13 cellular contexts compared by ENCODE assay signal in genomic region chr2:129813404-129813803, GRCh38.
DNase-seq lines count a peak whose midpoint lies in the region; ATAC-seq and TF ChIP-seq lines count a peak whose summit lies in the region.
"Had no signal": no experiment of that assay in that cellular context is flagged by ENCODE, and none has a peak within 500 bp of the region (broad histone marks: within the 10 kb centered on the region; RNA-seq: fewer than 3 reads in every experiment).

No MANE protein-coding gene starts in this region.

- peaks cover 11% of the 10 kb centered on the region; the same call in 1 of the 2 replicates for H3K9me3 ChIP-seq in OCI-LY3 (ENCODE audit: insufficient read depth, low read length)
- H3K9me3 ChIP-seq in hepatocyte (ENCODE audit: low read depth), result no peaks in the 10 kb centered on the region
- H3K9me3 ChIP-seq: MG63, thoracic aorta had no signal

- no peak overlapping the region for H3K9ac ChIP-seq in OCI-LY3 (ENCODE audit: low read length)

- peak; percentile 61 for TF ChIP-seq CTCF in OCI-LY3 (IDR thresholded peaks at IDR 0.05; ENCODE audit: low read depth, low read length)
- no peak for TF ChIP-seq CTCF in hepatocyte (IDR thresholded peaks at IDR 0.05; ENCODE audit: poor library complexity)

- H4K20me1 ChIP-seq in OCI-LY3 (ENCODE audit: insufficient read depth, low read length), result no peaks in the 10 kb centered on the region
- no peaks in the 10 kb centered on the region for H4K20me1 ChIP-seq in hepatocyte (ENCODE audit: insufficient read depth, poor library complexity, severe bottlenecking)

- WGBS in hepatocyte (ENCODE audit: low lambda C conversion rate, missing lambda C conversion rate), result 82% methylated on average over 4 of the region's 4 CpGs

- no peak overlapping the region for H3K4me3 ChIP-seq in H7 (ENCODE audit: insufficient read depth, low read depth, low read length)
- no peak overlapping the region for H3K4me3 ChIP-seq in OCI-LY3 (ENCODE audit: low read length)
- no peak overlapping the region for H3K4me3 ChIP-seq in hepatocyte
- H3K4me3 ChIP-seq: MG63, thoracic aorta had no signal

- H3K79me2 ChIP-seq in OCI-LY3 (ENCODE audit: low read length) (no peaks in the 10 kb centered on the region), hepatocyte (no peaks in the 10 kb centered on the region)

- H3K4me2 ChIP-seq in OCI-LY3 (ENCODE audit: low read length) (no peak overlapping the region), hepatocyte (no peak overlapping the region)

- H3K27ac ChIP-seq in OCI-LY3 (ENCODE audit: low read length), result no peak overlapping the region
- H3K27ac ChIP-seq in hepatocyte, result peak overlapping the region; percentile 73
- H3K27ac ChIP-seq: thoracic aorta had no signal

- no peaks in the 10 kb centered on the region for H3K9me2 ChIP-seq in hepatocyte (replicated peaks; ENCODE audit: insufficient read depth)

- DNase-seq in GDM1 (lab: John Stamatoyannopoulos, UW) (peak; percentile 26), H7 (peak; percentile 64), hepatocyte (ENCODE audit: low spot score) (no peak), NCI-H1092 treated with DMSO at 0.1 percent for 48 hours (lab: John Stamatoyannopoulos, UW) (no peak), SW 1271 (lab: John Stamatoyannopoulos, UW) (no peak)
- DNase-seq: effector CD4-positive, alpha-beta T cell; MG63; NCI-H510A treated with DMSO at 0.1 percent for 48 hours; SHP77 treated with DMSO at 0.1 percent for 48 hours had no signal

- no peaks in the 10 kb centered on the region for H3K27me3 ChIP-seq in H7 (ENCODE audit: control insufficient read depth, insufficient read depth, low read length)
- H3K27me3 ChIP-seq in OCI-LY3 (ENCODE audit: low read depth, low read length), result peaks cover 27% of the 10 kb centered on the region
- H3K27me3 ChIP-seq in hepatocyte, result no peaks in the 10 kb centered on the region

- H3K36me3 ChIP-seq in H7 (replicated peaks; ENCODE audit: control insufficient read depth, insufficient read depth, low read length) (no peaks in the 10 kb centered on the region), OCI-LY3 (replicated peaks; ENCODE audit: low read depth, low read length) (no peaks in the 10 kb centered on the region), hepatocyte (replicated peaks; ENCODE audit: insufficient read depth, low read depth) (no peaks in the 10 kb centered on the region)
- H3K36me3 ChIP-seq: MG63, thoracic aorta had no signal

- no peak overlapping the region for H2AFZ ChIP-seq in OCI-LY3 (ENCODE audit: low read depth, low read length)
- no peak overlapping the region for H2AFZ ChIP-seq in hepatocyte

- ATAC-seq in GM19023 (IDR thresholded peaks at IDR 0.05; ENCODE audit: unreplicated experiment), result no peak
- ATAC-seq: activated CD4-positive, CD25-positive, alpha-beta regulatory T cell treated with anti-CD3 and anti-CD28 coated beads, Interleukin-2, amount 50 U/mL, for 24 hours had no signal

- H3K4me1 ChIP-seq in OCI-LY3 (ENCODE audit: low read length) (peaks cover 14% of the 10 kb centered on the region), hepatocyte (ENCODE audit: insufficient read depth) (no peaks in the 10 kb centered on the region)

Comparison
In these comparisons a context has a peak if more than half of its experiments do, and no peak if none do; other contexts are left out.
1. DNase-seq: peak in GDM1 (single experiment) and H7 (single experiment); none in hepatocyte (single experiment), NCI-H1092 treated with DMSO at 0.1 percent for 48 hours (single experiment) and SW 1271 (0 of 2).